ENCODE assay signal across 22 cellular contexts in the genomic region with DNA sequence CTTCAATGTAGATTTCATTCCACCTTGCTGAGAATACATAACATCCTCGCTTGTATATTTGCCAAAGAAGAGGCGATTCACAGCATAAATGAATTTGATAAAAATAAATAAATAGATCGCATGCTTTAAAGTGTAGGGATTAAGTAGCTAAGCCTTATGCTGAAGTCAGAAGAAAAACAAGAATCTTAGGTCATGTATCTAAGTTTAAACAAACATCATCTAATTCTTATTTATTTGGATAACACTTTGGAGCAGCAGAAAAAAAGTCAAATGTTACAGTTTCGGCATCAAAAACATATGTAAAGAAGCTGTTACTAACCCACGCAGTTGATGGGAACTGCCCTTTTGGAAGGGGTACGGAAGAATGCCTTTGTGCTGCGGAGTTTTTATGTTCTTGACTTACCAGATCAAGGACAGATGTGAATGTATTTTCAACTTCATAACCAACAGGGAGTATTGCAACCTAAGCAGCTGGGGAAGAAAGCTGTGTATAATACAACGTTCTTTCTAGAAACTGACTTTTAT. TPM values are rescaled to one million over a fixed set of nuclear protein-coding genes. Genes with fewer than 3 reads are reported as not detected.
DNase-seq lines count a peak whose midpoint lies in the region; ATAC-seq and TF ChIP-seq lines count a peak whose summit lies in the region.
"Had no signal": no experiment of that assay in that cellular context is flagged by ENCODE, and none has a peak within 500 bp of the region (broad histone marks: within the 10 kb centered on the region; RNA-seq: fewer than 3 reads in every experiment).

No MANE protein-coding gene starts in this region.

- CTCF ChIA-PET in BJ (lab: Yijun Ruan, JAX): interaction anchor here (0.8 to 1.3 kb wide), 4 partner anchors 41 to 74 kb away, joined by 3 read pairs; no protein-coding TSS in a partner anchor

- DNase-seq in BJ (ENCODE audit: low read depth) (peak; percentile 41), adipocyte (ENCODE audit: low read depth) (peak; percentile 91), fibroblast of gingiva (ENCODE audit: low read depth) (peak; percentile 65), NCI-H82 (lab: John Stamatoyannopoulos, UW) (no peak), dermis blood vessel endothelial cell (no peak)
- DNase-seq: BE2C; CD4-positive, CD25-positive, alpha-beta regulatory T cell; GOT3; HCEC 1CT; KG1; NCI-H1092 treated with DMSO at 0.1 percent for 48 hours; NCI-H146; NCI-H2029; NCI-H226; NCI-H510A treated with DMSO at 0.1 percent for 48 hours; NCI-H748 treated with DMSO at 0.1 percent for 48 hours; NK-92 treated with Interleukin-12 subunit alpha and Interleukin-12 subunit beta, amount 100 ng/mL, for 24 hours; SIG-M5 had no signal

- no peak overlapping the region for H3K9ac ChIP-seq in adipocyte (ENCODE audit: low read length)

- no peak for ATAC-seq in HG02852 (IDR thresholded peaks at IDR 0.05; ENCODE audit: unreplicated experiment)
- ATAC-seq: Panc1, SK-N-SH treated with all-trans-retinoic acid at 6 μM for 48 hours had no signal

- TF ChIP-seq CTCF in BJ (IDR thresholded peaks at IDR 0.05; ENCODE audit: insufficient read depth, low read depth, low read length): no peak
- no peak for TF ChIP-seq CTCF in nephron (IDR thresholded peaks at IDR 0.05; ENCODE audit: unreplicated experiment in 3 of 3)

- peak overlapping the region; percentile 10 to 39 (median 27) for H3K27ac Mint-ChIP-seq in nephron
- H3K27ac Mint-ChIP-seq: CD4-positive, CD25-positive, alpha-beta regulatory T cell had no signal

- no peak overlapping the region for H3K4me3 ChIP-seq in BJ (ENCODE audit: low read depth, low read length)
- no peak overlapping the region for H3K4me3 ChIP-seq in adipocyte (ENCODE audit: low read length)

- H3K4me1 ChIP-seq in adipocyte (ENCODE audit: control insufficient read depth, insufficient read depth, low read length): peaks cover 12% of the 10 kb centered on the region

- no peak overlapping the region for H3K4me3 Mint-ChIP-seq in nephron
- H3K4me3 Mint-ChIP-seq: CD4-positive, CD25-positive, alpha-beta regulatory T cell had no signal

- peaks cover 6% of the 10 kb centered on the region for H3K36me3 Mint-ChIP-seq in nephron (ENCODE audit: low read depth)
- H3K36me3 Mint-ChIP-seq: CD4-positive, CD25-positive, alpha-beta regulatory T cell had no signal

- H3K9me3 Mint-ChIP-seq in nephron: peaks cover 18% of the 10 kb centered on the region

- H3K4me1 Mint-ChIP-seq in nephron: peaks cover 21% of the 10 kb centered on the region
- H3K4me1 Mint-ChIP-seq: CD4-positive, CD25-positive, alpha-beta regulatory T cell had no signal

- POLR2A ChIA-PET in BJ (lab: Charles Lee): no interaction called here

- H3K36me3 ChIP-seq in BJ (ENCODE audit: control insufficient read depth, insufficient read depth, low read length) (no peaks in the 10 kb centered on the region), adipocyte (ENCODE audit: control insufficient read depth, insufficient read depth, low read length, severe bottlenecking) (no peaks in the 10 kb centered on the region)
- H3K36me3 ChIP-seq: BE2C had no signal

- H3K9me3 ChIP-seq in adipocyte (ENCODE audit: control insufficient read depth, low read length): peaks cover 15% of the 10 kb centered on the region
- H3K9me3 ChIP-seq: BE2C had no signal

- H3K27me3 ChIP-seq in BJ (ENCODE audit: control insufficient read depth, insufficient read depth, low read length) (no peaks in the 10 kb centered on the region), adipocyte (replicated peaks; ENCODE audit: control insufficient read depth, insufficient read depth, low read length) (no peaks in the 10 kb centered on the region)
- H3K27me3 ChIP-seq: BE2C had no signal

- H3K27me3 Mint-ChIP-seq in nephron (ENCODE audit: low read depth): peaks cover 7% of the 10 kb centered on the region

RNA-seq across cellular contexts. Expression of gene HABP2, which starts 37.3 kb away (rescaled TPM):
- 0.02 TPM in 1 of 2 replicates, not detected in the other for polyA plus RNA-seq in BJ (2011; rRNA removed)
- not detected in 2 replicates for polyA minus RNA-seq in BJ (2011; rRNA and poly(A)+ RNA removed)
- total RNA-seq in dermis blood vessel endothelial cell: under 0.01 and 0.19 TPM in 2 replicates
- total RNA-seq: CD4-positive, CD25-positive, alpha-beta regulatory T cell had no signal
- polyA plus RNA-seq: CD4-positive, CD25-positive, alpha-beta regulatory T cell had no signal

Comparison
In these comparisons a context has a peak if more than half of its experiments do, and no peak if none do; other contexts are left out.
1. DNase-seq: peak in BJ (single experiment), adipocyte (single experiment) and fibroblast of gingiva (single experiment); none in NCI-H82 (single experiment) and dermis blood vessel endothelial cell (single experiment).